Comparison of ENCODE assay signal across 8 cellular contexts in genomic region chr5:88142801-88143692, GRCh38.
DNase-seq lines count a peak whose midpoint lies in the region; ATAC-seq, FAIRE-seq and TF ChIP-seq lines count a peak whose summit lies in the region.

No MANE protein-coding gene starts in this region.

- H3K9me3 ChIP-seq in skeletal muscle satellite cell (replicated peaks; ENCODE audit: low read length) = no peaks in the 10 kb centered on the region

- H3K9me3 Mint-ChIP-seq in activated CD8-positive, alpha-beta T cell treated with anti-CD3 and anti-CD28 coated beads, Interleukin-2, amount 10 ng/mL, durations not matched to agents 7 days and 5 days (ENCODE audit: insufficient read depth) = no peaks in the 10 kb centered on the region

- peak overlapping the region; percentile 97 for H3K27ac ChIP-seq in angular gyrus (ENCODE audit: low read depth, low read length)

- H3K4me3 ChIP-seq in GM12864 (ENCODE audit: low read depth, low read length) (peak overlapping the region; percentile 40; the same call in 1 of the 2 replicates), skeletal muscle satellite cell (ENCODE audit: low read length) (peak overlapping the region; percentile 66)

- H3K27me3 ChIP-seq in skeletal muscle satellite cell (ENCODE audit: control insufficient read depth, insufficient read depth, low read length) = peaks cover 80% of the 10 kb centered on the region

- peaks cover 26% of the 10 kb centered on the region for H3K4me1 ChIP-seq in skeletal muscle satellite cell (ENCODE audit: control insufficient read depth, insufficient read depth, low read length)

- no peak for ATAC-seq in stimulated activated naive CD8-positive, alpha-beta T cell treated with anti-CD3 and anti-CD28 coated beads, Interleukin-15, Interleukin-2, amounts not matched to agents 100 U/mL and 50 U/mL, for 24 hours
- ATAC-seq in GM18868 (IDR thresholded peaks at IDR 0.05; ENCODE audit: unreplicated experiment) = no peak
- ATAC-seq in activated CD8-positive, alpha-beta T cell treated with anti-CD3 and anti-CD28 coated beads, Interleukin-2, amount 10 ng/mL, durations not matched to agents 7 days and 5 days = no peak

- POLR2A ChIA-PET in activated CD8-positive, alpha-beta T cell treated with anti-CD3 and anti-CD28 coated beads, Interleukin-2, amount 10 ng/mL, durations not matched to agents 7 days and 5 days (lab: Charles Lee) = no interaction called here

- no peak for DNase-seq in GM12864 (ENCODE audit: low read depth)
- DNase-seq in hypothalamus (lab: John Stamatoyannopoulos, UW) = peak in 35 of 51 donors; percentile 8 to 86 (median 34)
- DNase-seq in stimulated activated naive CD8-positive, alpha-beta T cell treated with anti-CD3 and anti-CD28 coated beads, Interleukin-15, Interleukin-2, amounts not matched to agents 100 U/mL and 50 U/mL, for 24 hours = no peak
- DNase-seq in GM19239 (ENCODE audit: insufficient read length, low spot score) = no peak
- DNase-seq in activated CD8-positive, alpha-beta T cell treated with anti-CD3 and anti-CD28 coated beads, Interleukin-2, amount 10 ng/mL, durations not matched to agents 7 days and 5 days = no peak

- no peak overlapping the region for H3K4me3 Mint-ChIP-seq in activated CD8-positive, alpha-beta T cell treated with anti-CD3 and anti-CD28 coated beads, Interleukin-2, amount 10 ng/mL, durations not matched to agents 7 days and 5 days

- H3K36me3 ChIP-seq in skeletal muscle satellite cell (ENCODE audit: insufficient read depth, low read length) = no peaks in the 10 kb centered on the region

- H3K27me3 Mint-ChIP-seq in activated CD8-positive, alpha-beta T cell treated with anti-CD3 and anti-CD28 coated beads, Interleukin-2, amount 10 ng/mL, durations not matched to agents 7 days and 5 days (ENCODE audit: low read depth) = peaks cover 32% of the 10 kb centered on the region

- peak overlapping the region; percentile 85 for H3K4me2 ChIP-seq in skeletal muscle satellite cell (ENCODE audit: low read length)

- H3K9ac ChIP-seq in skeletal muscle satellite cell (ENCODE audit: low read depth, low read length) = no peak overlapping the region

- no peak overlapping the region for H3K27ac Mint-ChIP-seq in activated CD8-positive, alpha-beta T cell treated with anti-CD3 and anti-CD28 coated beads, Interleukin-2, amount 10 ng/mL, durations not matched to agents 7 days and 5 days

- CTCF ChIA-PET in activated CD8-positive, alpha-beta T cell treated with anti-CD3 and anti-CD28 coated beads, Interleukin-2, amount 10 ng/mL, durations not matched to agents 7 days and 5 days (lab: Charles Lee) = no interaction called here

- H3K36me3 Mint-ChIP-seq in activated CD8-positive, alpha-beta T cell treated with anti-CD3 and anti-CD28 coated beads, Interleukin-2, amount 10 ng/mL, durations not matched to agents 7 days and 5 days (ENCODE audit: low read depth) = peaks cover 4% of the 10 kb centered on the region

- no peak for TF ChIP-seq CTCF in GM12864 (IDR thresholded peaks at IDR 0.05; ENCODE audit: low read depth, low read length, missing control alignments)

- FAIRE-seq in GM19239 (lab: Jason Lieb, UNC) = no peak

- peaks cover 23% of the 10 kb centered on the region for H3K4me1 Mint-ChIP-seq in activated CD8-positive, alpha-beta T cell treated with anti-CD3 and anti-CD28 coated beads, Interleukin-2, amount 10 ng/mL, durations not matched to agents 7 days and 5 days (ENCODE audit: low read depth)

Comparison
In these comparisons a context has a peak if more than half of its experiments do, and no peak if none do; other contexts are left out.
1. DNase-seq: peak in hypothalamus (35 of 51); none in GM12864 (single experiment), stimulated activated naive CD8-positive, alpha-beta T cell treated with anti-CD3 and anti-CD28 coated beads, Interleukin-15, Interleukin-2, amounts not matched to agents 100 U/mL and 50 U/mL, for 24 hours (single experiment), GM19239 (single experiment) and activated CD8-positive, alpha-beta T cell treated with anti-CD3 and anti-CD28 coated beads, Interleukin-2, amount 10 ng/mL, durations not matched to agents 7 days and 5 days (single experiment).